Comparison of ENCODE assay signal across 8 cellular contexts in the genomic region with DNA sequence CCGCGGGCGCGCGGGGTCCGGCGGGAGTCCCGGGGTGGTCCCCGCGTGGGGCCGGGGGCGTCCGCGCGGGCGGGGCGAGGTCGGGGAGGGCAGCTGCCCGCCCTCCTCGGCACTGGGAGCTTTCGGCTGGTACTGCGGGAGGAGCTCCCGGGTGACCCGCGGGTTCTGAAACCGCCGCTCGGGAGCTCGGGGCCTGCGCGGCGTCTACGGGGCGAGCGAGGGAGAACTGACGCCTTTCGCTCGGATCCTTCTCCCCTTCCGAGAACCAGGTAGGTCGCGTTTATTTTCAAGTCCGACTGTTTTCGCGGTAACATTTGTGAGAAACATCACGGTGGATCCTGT. TPM values are rescaled to one million over a fixed set of nuclear protein-coding genes. Genes with fewer than 3 reads are reported as not detected.
DNase-seq lines count a peak whose midpoint lies in the region; ATAC-seq, FAIRE-seq and TF ChIP-seq lines count a peak whose summit lies in the region.
"Not testable (repeated sequence)": the region's sequence is repeated elsewhere in the genome, so short reads cannot be mapped to it uniquely, and the experiment has no call there.

No MANE protein-coding gene starts in this region.

- not testable (repeated sequence) for H3K4me1 ChIP-seq in CD8-positive, alpha-beta memory T cell (ENCODE audit: insufficient read depth, low read length); SJSA1 (replicated peaks); keratinocyte (ENCODE audit: control insufficient read depth, extremely low read depth, insufficient read depth, low read length); testis

- peak overlapping the region; percentile 49 for H3K4me3 ChIP-seq in CD8-positive, alpha-beta memory T cell (ENCODE audit: low read length)
- H3K4me3 ChIP-seq in SJSA1 (peak overlapping the region; percentile 36), epithelial cell of proximal tubule (ENCODE audit: low read depth, low read length) (peak overlapping the region; percentile 50), keratinocyte (ENCODE audit: control insufficient read depth in 2 of 3, extremely low read depth in 1 of 3, insufficient read depth in 2 of 3, low read depth in 1 of 3, low read length in 3 of 3) (peak overlapping the region in 2 of 3 experiments; percentile 18 to 38), testis (peak overlapping the region; percentile 41 to 42)

- DNase-seq in CD8-positive, alpha-beta memory T cell; HFFc6; SJSA1 (ENCODE audit: low read depth in 1 of 2, low spot score in 2 of 2); activated naive CD8-positive, alpha-beta T cell treated with anti-CD3 and anti-CD28 coated beads, Interleukin-2, amount 50 U/mL, for 24 hours; epithelial cell of proximal tubule (ENCODE audit: low read depth); keratinocyte (ENCODE audit: low read depth, low spot score); osteocyte (ENCODE audit: extremely low spot score, unreplicated experiment); testis: not testable (repeated sequence)

- peak overlapping the region; percentile 54 for H3K4me2 ChIP-seq in keratinocyte (ENCODE audit: control insufficient read depth, extremely low read depth, insufficient read depth, low read depth, low read length)

- H3K4me1 Mint-ChIP-seq in CD8-positive, alpha-beta memory T cell = peaks cover 4 to 19% (median 16%) of the 10 kb centered on the region in 3 donors
- not testable (repeated sequence) for H3K4me1 Mint-ChIP-seq in HFFc6 (ENCODE audit: low read depth); osteocyte (ENCODE audit: unreplicated experiment)
- H3K4me1 Mint-ChIP-seq in activated naive CD8-positive, alpha-beta T cell treated with anti-CD3 and anti-CD28 coated beads, Interleukin-2, amount 50 U/mL, for 24 hours = peaks cover 16% of the 10 kb centered on the region

- not testable (repeated sequence) for H4K20me1 ChIP-seq in keratinocyte (ENCODE audit: control insufficient read depth, extremely low read depth, insufficient read depth, low read length)

- intact Hi-C loops in testis (cut with DNase I; ENCODE audit: low total_unique reads) = not testable (repeated sequence)

- peak overlapping the region in 6 of 8 donors; percentile 36 to 78 (median 64) for H3K27ac Mint-ChIP-seq in CD8-positive, alpha-beta memory T cell
- not testable (repeated sequence) for H3K27ac Mint-ChIP-seq in HFFc6; activated naive CD8-positive, alpha-beta T cell treated with anti-CD3 and anti-CD28 coated beads, Interleukin-2, amount 50 U/mL, for 24 hours; osteocyte (ENCODE audit: unreplicated experiment)

- peak; percentile 58 for ATAC-seq in activated naive CD8-positive, alpha-beta T cell treated with anti-CD3 and anti-CD28 coated beads, Interleukin-2, amount 50 U/mL, for 24 hours

- not testable (repeated sequence) for FAIRE-seq in keratinocyte (lab: Jason Lieb, UNC)

- CTCF ChIA-PET in CD8-positive, alpha-beta memory T cell (lab: Charles Lee) = interaction anchor here (1.1 kb wide), 1 partner anchor 42 kb away, joined by 3 read pairs; no protein-coding TSS in a partner anchor

- H3K36me3 ChIP-seq in CD8-positive, alpha-beta memory T cell (ENCODE audit: insufficient read depth, low read length); SJSA1; keratinocyte (ENCODE audit: control insufficient read depth in 2 of 2, extremely low read depth in 1 of 2, insufficient read depth in 2 of 2, low read length in 2 of 2); testis (ENCODE audit: low read depth, missing control alignments): not testable (repeated sequence)

- POLR2A ChIA-PET in CD8-positive, alpha-beta memory T cell (lab: Charles Lee) = interaction anchor here (0.6 to 1.6 kb wide), 5 partner anchors 19 to 260 kb away, joined by 3 to 9 read pairs (median 4); a partner anchor contains a TSS

- H3K9me1 ChIP-seq in keratinocyte (ENCODE audit: control insufficient read depth, extremely low read depth, insufficient read depth, low read length) = not testable (repeated sequence)

- not testable (repeated sequence) for H3K27ac ChIP-seq in CD8-positive, alpha-beta memory T cell (ENCODE audit: low read depth, low read length); SJSA1; keratinocyte (ENCODE audit: control insufficient read depth, insufficient read depth, low read length)
- H3K27ac ChIP-seq in testis = peak overlapping the region in 1 of 2 donors; percentile 53

- not testable (repeated sequence) for H3K27me3 Mint-ChIP-seq in CD8-positive, alpha-beta memory T cell; HFFc6 (ENCODE audit: insufficient read depth); activated naive CD8-positive, alpha-beta T cell treated with anti-CD3 and anti-CD28 coated beads, Interleukin-2, amount 50 U/mL, for 24 hours; osteocyte (ENCODE audit: unreplicated experiment)

- not testable (repeated sequence) for H2AFZ ChIP-seq in keratinocyte (ENCODE audit: control insufficient read depth, low read length)

- H3K9me3 Mint-ChIP-seq in CD8-positive, alpha-beta memory T cell; activated naive CD8-positive, alpha-beta T cell treated with anti-CD3 and anti-CD28 coated beads, Interleukin-2, amount 50 U/mL, for 24 hours; osteocyte (ENCODE audit: unreplicated experiment): not testable (repeated sequence)
- peaks cover 18% of the 10 kb centered on the region for H3K9me3 Mint-ChIP-seq in HFFc6

- not testable (repeated sequence) for H3K36me3 Mint-ChIP-seq in CD8-positive, alpha-beta memory T cell; activated naive CD8-positive, alpha-beta T cell treated with anti-CD3 and anti-CD28 coated beads, Interleukin-2, amount 50 U/mL, for 24 hours (ENCODE audit: low read depth); osteocyte (ENCODE audit: unreplicated experiment)
- H3K36me3 Mint-ChIP-seq in HFFc6 (ENCODE audit: low read depth) = peaks cover 13% of the 10 kb centered on the region

- TF ChIP-seq POLR2A in testis (IDR thresholded peaks at IDR 0.05) = not testable (repeated sequence)

- H3K4me3 Mint-ChIP-seq in CD8-positive, alpha-beta memory T cell = peak overlapping the region; percentile 77 to 84 (median 82)
- peak overlapping the region; percentile 54; the same call in 1 of the 2 replicates for H3K4me3 Mint-ChIP-seq in HFFc6
- H3K4me3 Mint-ChIP-seq in activated naive CD8-positive, alpha-beta T cell treated with anti-CD3 and anti-CD28 coated beads, Interleukin-2, amount 50 U/mL, for 24 hours = peak overlapping the region; percentile 78
- peak overlapping the region; percentile 70 for H3K4me3 Mint-ChIP-seq in osteocyte (ENCODE audit: unreplicated experiment)

- H3K27me3 ChIP-seq in CD8-positive, alpha-beta memory T cell (ENCODE audit: insufficient read depth, low read length, poor library complexity, severe bottlenecking); keratinocyte (ENCODE audit: control insufficient read depth, extremely low read depth, insufficient read depth, low read length); testis: not testable (repeated sequence)
- H3K27me3 ChIP-seq in SJSA1 (replicated peaks) = peaks cover 14% of the 10 kb centered on the region

- not testable (repeated sequence) for H3K9ac ChIP-seq in keratinocyte (ENCODE audit: control insufficient read depth, extremely low read depth, insufficient read depth, low read length)

- H3K79me2 ChIP-seq in keratinocyte (ENCODE audit: control insufficient read depth, insufficient read depth, low read length) = not testable (repeated sequence)

- TF ChIP-seq CTCF in HFFc6 (IDR thresholded peaks at IDR 0.05); epithelial cell of proximal tubule (conservative IDR thresholded peaks at IDR 0.05; ENCODE audit: low read depth, low read length); keratinocyte (optimal IDR thresholded peaks at IDR 0.05 in 1 of 3, IDR thresholded peaks at IDR 0.05 in 1 of 3, conservative IDR thresholded peaks at IDR 0.05 in 1 of 3; ENCODE audit: extremely low read depth in 1 of 3, insufficient read depth in 2 of 3, low read length in 3 of 3); osteocyte (IDR thresholded peaks at IDR 0.05); testis (IDR thresholded peaks at IDR 0.05): not testable (repeated sequence)

- not testable (repeated sequence) for H3K9me3 ChIP-seq in CD8-positive, alpha-beta memory T cell (ENCODE audit: low read length); SJSA1 (replicated peaks); keratinocyte (ENCODE audit: control insufficient read depth, low read depth, low read length); testis

- 0 to 2% methylated on average over 11 to 44 of the region's 45 CpGs for whole genome bisulfite sequencing in testis, 2 donors

- dilution Hi-C loops in keratinocyte (cut with MboI; ENCODE audit: extremely low pct_ligation_motif_present, low sequenced_read_pairs) = not testable (repeated sequence)

RNA-seq across cellular contexts. Expression of a gene that starts 30.2 kb away (rescaled TPM):
- 10 to 100 TPM; 11.4 to 13.5 TPM for total RNA-seq in CD8-positive, alpha-beta memory T cell
- polyA plus RNA-seq in CD8-positive, alpha-beta memory T cell = 4.1 TPM
- total RNA-seq in HFFc6 (2021; fragmentation: NEBNext Ultra II Directional; extraction: Animal tissue kit (Norgen Biotek cat#: 25700)) = 1 to 10 TPM; 6.8 to 8.1 (median 7.5) TPM
- 3.2 and 13.1 TPM in 2 replicates for total RNA-seq in SJSA1 (2014; rRNA removed; shearing (Covaris generic))
- total RNA-seq in epithelial cell of proximal tubule (3.7 and 6.2 TPM in 2 replicates), osteocyte (8.6 and 10.5 TPM in 2 replicates), testis (10 to 100 TPM; 29.8 to 32.9 TPM)
- polyA plus RNA-seq in keratinocyte (5.4 to 6.2 TPM (median 5.9 TPM) in 3 replicates), testis (ENCODE audit: insufficient read depth, low read depth, low replicate concordance) (21.0 TPM)
- 6.5 TPM for polyA plus RNA-seq in keratinocyte (2011; ENCODE audit: low read depth)
- 2.5 and 4.1 TPM in 2 replicates for polyA plus RNA-seq in keratinocyte (2011; cell fraction: cytosol; rRNA removed)
- polyA plus RNA-seq in keratinocyte (2011; cell fraction: nucleus; rRNA removed) = 15.1 and 17.0 TPM in 2 replicates
- polyA plus RNA-seq in keratinocyte (2012; ENCODE audit: low replicate concordance) = 3.3 and 3.7 TPM in 2 replicates
- polyA minus RNA-seq in keratinocyte = 4.7 to 13.3 TPM (median 7.3 TPM) in 3 replicates
- polyA minus RNA-seq in keratinocyte (2011; cell fraction: cytosol; rRNA and poly(A)+ RNA removed) = 12.9 TPM
- polyA minus RNA-seq in keratinocyte (2011; cell fraction: nucleus; rRNA and poly(A)+ RNA removed) = 9.6 and 16.0 TPM in 2 replicates

RNA-seq across cellular contexts. Expression of a gene that starts 47.4 kb away (rescaled TPM):
- total RNA-seq in CD8-positive, alpha-beta memory T cell = not detected
- not detected for polyA plus RNA-seq in CD8-positive, alpha-beta memory T cell
- not detected for total RNA-seq in HFFc6 (2021; fragmentation: NEBNext Ultra II Directional; extraction: Animal tissue kit (Norgen Biotek cat#: 25700))
- total RNA-seq in SJSA1 (2014; rRNA removed; shearing (Covaris generic)) = not detected in 2 replicates
- total RNA-seq in epithelial cell of proximal tubule (not detected in 2 replicates), osteocyte (not detected in 2 replicates), testis (1 to 10 TPM; 3.9 to 8.2 TPM)
- polyA plus RNA-seq in keratinocyte (0.05 TPM in 1 of 3 replicates, not detected in the others), testis (ENCODE audit: insufficient read depth, low read depth, low replicate concordance) (6.2 TPM)
- not detected for polyA plus RNA-seq in keratinocyte (2011; ENCODE audit: low read depth)
- not detected in 2 replicates for polyA plus RNA-seq in keratinocyte (2011; cell fraction: cytosol; rRNA removed)
- polyA plus RNA-seq in keratinocyte (2011; cell fraction: nucleus; rRNA removed) = 0.09 and 0.35 TPM in 2 replicates
- polyA plus RNA-seq in keratinocyte (2012; ENCODE audit: low replicate concordance) = 0.54 TPM in 1 of 2 replicates, not detected in the other
- not detected in 3 replicates for polyA minus RNA-seq in keratinocyte
- polyA minus RNA-seq in keratinocyte (2011; cell fraction: cytosol; rRNA and poly(A)+ RNA removed) = not detected
- not detected in 2 replicates for polyA minus RNA-seq in keratinocyte (2011; cell fraction: nucleus; rRNA and poly(A)+ RNA removed)
